29 cellular contexts compared by ENCODE assay signal in genomic region chr7:28497026-28497425, GRCh38.
"Had no signal": no experiment of that assay in that cellular context is flagged by ENCODE, and none has a peak within 500 bp of the region (broad histone marks: within the 10 kb centered on the region; RNA-seq: fewer than 3 reads in every experiment).

No MANE protein-coding gene starts in this region.

- H3K27ac Mint-ChIP-seq: activated B cell treated with CpG ODN at 0.5 μM for 24 hours; activated CD4-positive, alpha-beta memory T cell treated with anti-CD3 and anti-CD28 coated beads for 36 hours; activated naive CD4-positive, alpha-beta T cell treated with anti-CD3 and anti-CD28 coated beads for 36 hours; activated naive CD4-positive, alpha-beta T cell treated with anti-CD3 and anti-CD28 coated beads, Interleukin-2, amount 50 U/mL, for 72 hours; activated T-helper 1 cell treated with anti-CD3 and anti-CD28 coated beads, Interleukin-12 subunit alpha, Interleukin-12 subunit beta, Interleukin-2, Interleukin-4 antibody, amounts not matched to agents 30 ng/mL and 10 ng/mL and 1 ng/mL, durations not matched to agents 14 hours and 24 hours and 36 hours had no signal

- H3K9me3 Mint-ChIP-seq: activated B cell treated with CpG ODN at 0.5 μM for 24 hours; activated CD4-positive, alpha-beta memory T cell treated with anti-CD3 and anti-CD28 coated beads for 36 hours; activated naive CD4-positive, alpha-beta T cell treated with anti-CD3 and anti-CD28 coated beads for 36 hours; activated naive CD4-positive, alpha-beta T cell treated with anti-CD3 and anti-CD28 coated beads, Interleukin-2, amount 50 U/mL, for 72 hours; activated T-cell treated with anti-CD3 and anti-CD28 coated beads, Interleukin-2, amount 50 U/mL, for 4 hours; activated T-helper 1 cell treated with anti-CD3 and anti-CD28 coated beads, Interleukin-12 subunit alpha, Interleukin-12 subunit beta, Interleukin-2, Interleukin-4 antibody, amounts not matched to agents 30 ng/mL and 10 ng/mL and 1 ng/mL, durations not matched to agents 14 hours and 24 hours and 36 hours had no signal

- H3K4me1 Mint-ChIP-seq: activated B cell treated with CpG ODN at 0.5 μM for 24 hours had no signal

- H3K4me3 Mint-ChIP-seq: activated B cell treated with CpG ODN at 0.5 μM for 24 hours; activated CD4-positive, alpha-beta memory T cell treated with anti-CD3 and anti-CD28 coated beads for 36 hours; activated naive CD4-positive, alpha-beta T cell treated with anti-CD3 and anti-CD28 coated beads for 36 hours; activated T-cell treated with anti-CD3 and anti-CD28 coated beads, Interleukin-2, amount 50 U/mL, for 4 hours; activated T-helper 1 cell treated with anti-CD3 and anti-CD28 coated beads, Interleukin-12 subunit alpha, Interleukin-12 subunit beta, Interleukin-2, Interleukin-4 antibody, amounts not matched to agents 30 ng/mL and 10 ng/mL and 1 ng/mL, durations not matched to agents 14 hours and 24 hours and 36 hours had no signal

- H3K27me3 Mint-ChIP-seq: activated B cell treated with CpG ODN at 0.5 μM for 24 hours had no signal

- H3K36me3 Mint-ChIP-seq: activated CD4-positive, alpha-beta memory T cell treated with anti-CD3 and anti-CD28 coated beads for 36 hours; activated naive CD4-positive, alpha-beta T cell treated with anti-CD3 and anti-CD28 coated beads, Interleukin-2, amount 50 U/mL, for 72 hours had no signal

- DNase-seq: activated B cell treated with CpG ODN at 0.5 μM for 24 hours; activated CD4-positive, alpha-beta memory T cell treated with anti-CD3 and anti-CD28 coated beads for 36 hours; activated CD4-positive, alpha-beta T cell treated with anti-CD3 and anti-CD28 coated beads for 4 hours; activated CD4-positive, alpha-beta T cell treated with anti-CD3 and anti-CD28 coated beads, Interleukin-2, amount 50 U/mL, for 1 hour; activated CD4-positive, CD25-positive, alpha-beta regulatory T cell treated with anti-CD3 and anti-CD28 coated beads, Interleukin-2, amount 50 U/mL, for 72 hours; activated CD8-positive, alpha-beta memory T cell treated with anti-CD3 and anti-CD28 coated beads, Interleukin-2, amount 50 U/mL, for 4 hours; activated gamma-delta T cell treated with Interleukin-2 at 50 U/mL for 16 hours; activated naive CD4-positive, alpha-beta T cell treated with anti-CD3 and anti-CD28 coated beads for 36 hours; activated T-cell treated with anti-CD3 and anti-CD28 coated beads for 4 hours; activated T-cell treated with anti-CD3 and anti-CD28 coated beads, Interleukin-2, amount 50 U/mL, for 4 hours; adrenal gland; body of pancreas; NCI-H1092 treated with DMSO at 0.1 percent for 48 hours; NCI-H1436; NCI-H1694; NCI-H1930; NCI-H2081 treated with DMSO at 0.1 percent for 48 hours; NCI-H2171; NCI-H446; NCI-H526; NCI-H774; PC-9; SIG-M5; SW 1271; T-helper 1 cell; T-helper 2 cell; T-helper 9 cell had no signal
